Comparison of ENCODE assay signal across 1 cellular context in the genomic region with DNA sequence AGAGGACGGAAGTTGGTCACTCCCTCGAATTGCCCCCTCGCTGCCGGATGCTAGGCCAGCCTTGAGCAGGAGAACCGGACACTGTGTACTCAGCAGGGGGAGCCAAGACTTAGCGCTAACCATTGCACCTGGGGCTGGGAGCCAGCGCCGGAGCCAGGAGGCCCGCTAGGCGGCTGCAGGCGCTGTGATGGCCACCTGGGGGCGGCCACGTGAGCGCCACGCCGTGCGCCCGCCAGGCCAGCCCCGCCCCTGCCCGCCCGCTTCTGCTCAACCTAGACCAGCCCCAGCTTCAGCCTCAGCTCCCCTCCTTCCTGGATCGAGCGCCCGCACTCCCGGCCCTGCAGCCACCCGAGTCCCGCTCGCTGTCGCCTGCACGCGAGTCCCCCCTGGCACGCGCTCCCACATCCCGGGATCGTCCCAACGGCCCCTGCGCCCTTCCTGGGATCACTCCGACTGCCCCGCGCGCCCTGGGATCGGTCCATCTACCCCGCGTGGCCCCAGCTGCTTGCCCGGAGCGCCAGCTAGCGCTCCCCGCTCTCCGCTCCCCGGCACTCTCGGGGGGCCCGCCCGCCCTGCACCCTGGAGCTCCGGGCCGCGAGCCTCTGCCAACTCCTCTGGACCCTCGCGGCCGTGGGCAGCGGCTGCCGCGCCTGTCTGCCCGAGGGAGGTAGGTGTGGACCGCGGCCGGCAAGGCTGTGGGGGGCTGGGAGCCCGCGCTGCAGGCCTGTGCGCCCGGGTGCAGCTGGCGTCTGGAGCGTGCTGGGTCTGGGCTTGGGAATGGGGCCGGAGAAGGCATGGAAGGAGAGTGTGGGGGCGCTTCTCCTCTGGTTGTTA.
TF ChIP-seq lines count a peak whose summit lies in the region.

EEF2K (plus strand) TSS at position 266 of the 834 bp plus-strand sequence. CDS start 19,452 bp downstream, outside the sequence.

TF ChIP-seq in K562, 482 proteins besides CTCF, POLR2A, EP300 and RAD21 (continued from another document and continues in another):
- TF ChIP-seq STAT6 (CRISPR knock-in tag; IDR thresholded peaks at IDR 0.05) = no peak
- TF ChIP-seq KDM2B (CRISPR knock-in tag; IDR thresholded peaks at IDR 0.05) = 0 out of 2 replicates have a peak, but pooled peaks have one; percentile 56
- no peak for TF ChIP-seq POLR3G (IDR thresholded peaks at IDR 0.05; ENCODE audit: extremely low read depth, insufficient read length, insufficient replicate concordance)
- TF ChIP-seq, protein P1, sequence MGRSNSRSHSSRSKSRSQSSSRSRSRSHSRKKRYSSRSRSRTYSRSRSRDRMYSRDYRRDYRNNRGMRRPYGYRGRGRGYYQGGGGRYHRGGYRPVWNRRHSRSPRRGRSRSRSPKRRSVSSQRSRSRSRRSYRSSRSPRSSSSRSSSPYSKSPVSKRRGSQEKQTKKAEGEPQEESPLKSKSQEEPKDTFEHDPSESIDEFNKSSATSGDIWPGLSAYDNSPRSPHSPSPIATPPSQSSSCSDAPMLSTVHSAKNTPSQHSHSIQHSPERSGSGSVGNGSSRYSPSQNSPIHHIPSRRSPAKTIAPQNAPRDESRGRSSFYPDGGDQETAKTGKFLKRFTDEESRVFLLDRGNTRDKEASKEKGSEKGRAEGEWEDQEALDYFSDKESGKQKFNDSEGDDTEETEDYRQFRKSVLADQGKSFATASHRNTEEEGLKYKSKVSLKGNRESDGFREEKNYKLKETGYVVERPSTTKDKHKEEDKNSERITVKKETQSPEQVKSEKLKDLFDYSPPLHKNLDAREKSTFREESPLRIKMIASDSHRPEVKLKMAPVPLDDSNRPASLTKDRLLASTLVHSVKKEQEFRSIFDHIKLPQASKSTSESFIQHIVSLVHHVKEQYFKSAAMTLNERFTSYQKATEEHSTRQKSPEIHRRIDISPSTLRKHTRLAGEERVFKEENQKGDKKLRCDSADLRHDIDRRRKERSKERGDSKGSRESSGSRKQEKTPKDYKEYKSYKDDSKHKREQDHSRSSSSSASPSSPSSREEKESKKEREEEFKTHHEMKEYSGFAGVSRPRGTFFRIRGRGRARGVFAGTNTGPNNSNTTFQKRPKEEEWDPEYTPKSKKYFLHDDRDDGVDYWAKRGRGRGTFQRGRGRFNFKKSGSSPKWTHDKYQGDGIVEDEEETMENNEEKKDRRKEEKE (IDR thresholded peaks at IDR 0.05; ENCODE audit: borderline replicate concordance in 1 of 2, control insufficient read depth in 1 of 2, low read depth in 2 of 2, low read length in 1 of 2) = peak in 1 of 2 experiments; percentile 97; a peak in 2 of 4 replicates
- peak; percentile 21; the same call in 1 of the 2 replicates for TF ChIP-seq ZNF274 (IDR thresholded peaks at IDR 0.05; ENCODE audit: borderline replicate concordance, low read depth, low read length)
- TF ChIP-seq SMARCA4 (IDR thresholded peaks at IDR 0.05) = no peak
- TF ChIP-seq, protein P2, sequence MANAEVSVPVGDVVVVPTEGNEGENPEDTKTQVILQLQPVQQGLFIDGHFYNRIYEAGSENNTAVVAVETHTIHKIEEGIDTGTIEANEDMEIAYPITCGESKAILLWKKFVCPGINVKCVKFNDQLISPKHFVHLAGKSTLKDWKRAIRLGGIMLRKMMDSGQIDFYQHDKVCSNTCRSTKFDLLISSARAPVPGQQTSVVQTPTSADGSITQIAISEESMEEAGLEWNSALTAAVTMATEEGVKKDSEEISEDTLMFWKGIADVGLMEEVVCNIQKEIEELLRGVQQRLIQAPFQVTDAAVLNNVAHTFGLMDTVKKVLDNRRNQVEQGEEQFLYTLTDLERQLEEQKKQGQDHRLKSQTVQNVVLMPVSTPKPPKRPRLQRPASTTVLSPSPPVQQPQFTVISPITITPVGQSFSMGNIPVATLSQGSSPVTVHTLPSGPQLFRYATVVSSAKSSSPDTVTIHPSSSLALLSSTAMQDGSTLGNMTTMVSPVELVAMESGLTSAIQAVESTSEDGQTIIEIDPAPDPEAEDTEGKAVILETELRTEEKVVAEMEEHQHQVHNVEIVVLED (CRISPR knock-in tag; IDR thresholded peaks at IDR 0.05) = peak; percentile 67
- TF ChIP-seq, protein P3, sequence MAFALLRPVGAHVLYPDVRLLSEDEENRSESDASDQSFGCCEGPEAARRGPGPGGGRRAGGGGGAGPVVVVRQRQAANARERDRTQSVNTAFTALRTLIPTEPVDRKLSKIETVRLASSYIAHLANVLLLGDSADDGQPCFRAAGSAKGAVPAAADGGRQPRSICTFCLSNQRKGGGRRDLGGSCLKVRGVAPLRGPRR (CRISPR knock-in tag; IDR thresholded peaks at IDR 0.05) = no peak
- TF ChIP-seq, protein P4, sequence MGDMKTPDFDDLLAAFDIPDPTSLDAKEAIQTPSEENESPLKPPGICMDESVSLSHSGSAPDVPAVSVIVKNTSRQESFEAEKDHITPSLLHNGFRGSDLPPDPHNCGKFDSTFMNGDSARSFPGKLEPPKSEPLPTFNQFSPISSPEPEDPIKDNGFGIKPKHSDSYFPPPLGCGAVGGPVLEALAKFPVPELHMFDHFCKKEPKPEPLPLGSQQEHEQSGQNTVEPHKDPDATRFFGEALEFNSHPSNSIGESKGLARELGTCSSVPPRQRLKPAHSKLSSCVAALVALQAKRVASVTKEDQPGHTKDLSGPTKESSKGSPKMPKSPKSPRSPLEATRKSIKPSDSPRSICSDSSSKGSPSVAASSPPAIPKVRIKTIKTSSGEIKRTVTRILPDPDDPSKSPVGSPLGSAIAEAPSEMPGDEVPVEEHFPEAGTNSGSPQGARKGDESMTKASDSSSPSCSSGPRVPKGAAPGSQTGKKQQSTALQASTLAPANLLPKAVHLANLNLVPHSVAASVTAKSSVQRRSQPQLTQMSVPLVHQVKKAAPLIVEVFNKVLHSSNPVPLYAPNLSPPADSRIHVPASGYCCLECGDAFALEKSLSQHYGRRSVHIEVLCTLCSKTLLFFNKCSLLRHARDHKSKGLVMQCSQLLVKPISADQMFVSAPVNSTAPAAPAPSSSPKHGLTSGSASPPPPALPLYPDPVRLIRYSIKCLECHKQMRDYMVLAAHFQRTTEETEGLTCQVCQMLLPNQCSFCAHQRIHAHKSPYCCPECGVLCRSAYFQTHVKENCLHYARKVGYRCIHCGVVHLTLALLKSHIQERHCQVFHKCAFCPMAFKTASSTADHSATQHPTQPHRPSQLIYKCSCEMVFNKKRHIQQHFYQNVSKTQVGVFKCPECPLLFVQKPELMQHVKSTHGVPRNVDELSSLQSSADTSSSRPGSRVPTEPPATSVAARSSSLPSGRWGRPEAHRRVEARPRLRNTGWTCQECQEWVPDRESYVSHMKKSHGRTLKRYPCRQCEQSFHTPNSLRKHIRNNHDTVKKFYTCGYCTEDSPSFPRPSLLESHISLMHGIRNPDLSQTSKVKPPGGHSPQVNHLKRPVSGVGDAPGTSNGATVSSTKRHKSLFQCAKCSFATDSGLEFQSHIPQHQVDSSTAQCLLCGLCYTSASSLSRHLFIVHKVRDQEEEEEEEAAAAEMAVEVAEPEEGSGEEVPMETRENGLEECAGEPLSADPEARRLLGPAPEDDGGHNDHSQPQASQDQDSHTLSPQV (IDR thresholded peaks at IDR 0.05) = peak; percentile 97
- peak; percentile 85 for TF ChIP-seq SAP30 (IDR thresholded peaks at IDR 0.05; ENCODE audit: borderline replicate concordance, insufficient read depth, low read depth, low read length, poor library complexity, severe bottlenecking)
- peak; percentile 90 for TF ChIP-seq TFAP4 (CRISPR knock-in tag; IDR thresholded peaks at IDR 0.05; ENCODE audit: borderline replicate concordance)
- TF ChIP-seq, protein P5, sequence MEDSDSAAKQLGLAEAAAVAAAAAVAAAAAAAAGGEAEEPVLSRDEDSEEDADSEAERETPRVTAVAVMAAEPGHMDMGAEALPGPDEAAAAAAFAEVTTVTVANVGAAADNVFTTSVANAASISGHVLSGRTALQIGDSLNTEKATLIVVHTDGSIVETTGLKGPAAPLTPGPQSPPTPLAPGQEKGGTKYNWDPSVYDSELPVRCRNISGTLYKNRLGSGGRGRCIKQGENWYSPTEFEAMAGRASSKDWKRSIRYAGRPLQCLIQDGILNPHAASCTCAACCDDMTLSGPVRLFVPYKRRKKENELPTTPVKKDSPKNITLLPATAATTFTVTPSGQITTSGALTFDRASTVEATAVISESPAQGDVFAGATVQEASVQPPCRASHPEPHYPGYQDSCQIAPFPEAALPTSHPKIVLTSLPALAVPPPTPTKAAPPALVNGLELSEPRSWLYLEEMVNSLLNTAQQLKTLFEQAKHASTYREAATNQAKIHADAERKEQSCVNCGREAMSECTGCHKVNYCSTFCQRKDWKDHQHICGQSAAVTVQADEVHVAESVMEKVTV (CRISPR knock-in tag; IDR thresholded peaks at IDR 0.05) = peak; percentile 55
- peak; percentile 69 for TF ChIP-seq RBBP5 (IDR thresholded peaks at IDR 0.05; ENCODE audit: borderline replicate concordance, insufficient read depth, low read length, poor library complexity, severe bottlenecking)
- TF ChIP-seq HDAC1 (IDR thresholded peaks at IDR 0.05) = peak; percentile 23 to 54; a peak in 2 of 4 replicates
- peak; percentile 88 for TF ChIP-seq TAF1 (IDR thresholded peaks at IDR 0.05; ENCODE audit: control insufficient read depth, extremely low read depth, insufficient read depth, low read length, severe bottlenecking)
- 0 out of 2 replicates have a peak, but pooled peaks have one; percentile 56 for TF ChIP-seq ZBTB17 (CRISPR knock-in tag; IDR thresholded peaks at IDR 0.05)
